1 cellular context compared by ENCODE assay signal in the genomic region with DNA sequence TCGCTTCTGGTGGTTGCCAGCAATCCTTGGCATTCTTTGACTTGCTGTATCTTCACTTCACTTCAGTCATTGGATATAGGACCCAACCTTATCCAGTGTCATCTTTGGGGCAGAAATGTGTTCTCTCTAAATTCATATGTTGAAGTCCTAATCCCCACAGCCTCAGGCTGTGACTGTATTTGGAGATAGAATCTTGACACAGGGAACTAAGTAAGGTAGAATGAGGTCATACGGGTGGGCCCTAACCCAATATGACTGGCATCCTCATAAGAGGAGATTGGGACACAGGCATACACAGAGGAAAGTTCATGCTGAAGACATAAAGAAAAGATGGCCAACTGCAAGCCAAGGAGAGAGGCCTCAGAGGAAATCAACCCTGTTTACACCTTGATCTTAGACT.
TF ChIP-seq lines count a peak whose summit lies in the region.

No MANE protein-coding gene starts in this region.

TF ChIP-seq in endothelial cell of umbilical vein, 7 proteins besides CTCF, POLR2A, EP300 and RAD21 (continued from another document):
- TF ChIP-seq, protein P1, sequence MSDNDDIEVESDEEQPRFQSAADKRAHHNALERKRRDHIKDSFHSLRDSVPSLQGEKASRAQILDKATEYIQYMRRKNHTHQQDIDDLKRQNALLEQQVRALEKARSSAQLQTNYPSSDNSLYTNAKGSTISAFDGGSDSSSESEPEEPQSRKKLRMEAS (IDR thresholded peaks at IDR 0.05; ENCODE audit: insufficient read depth, insufficient read length), result no peak
- TF ChIP-seq EZH2 (IDR thresholded peaks at IDR 0.05; ENCODE audit: borderline replicate concordance, low read depth, low read length, severe bottlenecking) (no peak), JUN (IDR thresholded peaks at IDR 0.05; ENCODE audit: borderline replicate concordance, insufficient read depth, insufficient read length, low read depth) (no peak), FOS (IDR thresholded peaks at IDR 0.05; ENCODE audit: borderline replicate concordance, insufficient read depth, low read length) (no peak)
